In genomic region chr19:44499962-44500949, GRCh38 we compare ENCODE assay signal across 1 cellular context.
TF ChIP-seq lines count a peak whose summit lies in the region.

ZNF180 (minus strand) TSS chr19:44500522; CDS start chr19:44497334, 3,188 bp downstream.

TF ChIP-seq in HepG2, 621 proteins besides CTCF, POLR2A, EP300 and RAD21 (continued from another document and continues in another):
- TF ChIP-seq SNAPC4 (CRISPR knock-in tag; IDR thresholded peaks at IDR 0.05) = peak; percentile 76
- peak; percentile 89 for TF ChIP-seq ZNF407 (CRISPR knock-in tag; IDR thresholded peaks at IDR 0.05; ENCODE audit: not compliant biosample characterization)
- TF ChIP-seq ATF7 (IDR thresholded peaks at IDR 0.05) = no peak
- no peak for TF ChIP-seq ATF7 (CRISPR knock-in tag; IDR thresholded peaks at IDR 0.05)
- no peak for TF ChIP-seq PRDM15 (CRISPR knock-in tag; IDR thresholded peaks at IDR 0.05)
- peak; percentile 92 for TF ChIP-seq KMT2B (CRISPR knock-in tag; IDR thresholded peaks at IDR 0.05)
- TF ChIP-seq ZNF7 (CRISPR knock-in tag; IDR thresholded peaks at IDR 0.05) = no peak
- no peak for TF ChIP-seq CENPBD1 (CRISPR knock-in tag; IDR thresholded peaks at IDR 0.05; ENCODE audit: borderline replicate concordance, low read depth)
- TF ChIP-seq MIER3 (CRISPR knock-in tag; IDR thresholded peaks at IDR 0.05; ENCODE audit: borderline replicate concordance) = peak; percentile 73; the same call in 1 of the 2 replicates
- TF ChIP-seq BRD4 (CRISPR knock-in tag; IDR thresholded peaks at IDR 0.05) = peak; percentile 82
- TF ChIP-seq ZNF317 (CRISPR knock-in tag; IDR thresholded peaks at IDR 0.05) = peak; percentile 92
- peak; percentile 96 for TF ChIP-seq CREM (IDR thresholded peaks at IDR 0.05)
- TF ChIP-seq CREM (CRISPR knock-in tag; IDR thresholded peaks at IDR 0.05) = peak; percentile 74; the same call in 1 of the 2 replicates
- TF ChIP-seq SKI (IDR thresholded peaks at IDR 0.05; ENCODE audit: partially characterized antibody) = peak; percentile 12
- TF ChIP-seq ZNF530 (CRISPR knock-in tag; IDR thresholded peaks at IDR 0.05; ENCODE audit: low read depth) = no peak
- TF ChIP-seq CERS6 (CRISPR knock-in tag; IDR thresholded peaks at IDR 0.05) = 0 out of 2 replicates have a peak, but pooled peaks have one; percentile 80
- no peak for TF ChIP-seq ZKSCAN8 (CRISPR knock-in tag; IDR thresholded peaks at IDR 0.05; ENCODE audit: borderline replicate concordance)
- TF ChIP-seq SP1 (IDR thresholded peaks at IDR 0.05) = no peak
- peak; percentile 64; the same call in 1 of the 2 replicates for TF ChIP-seq SP1 (CRISPR knock-in tag; IDR thresholded peaks at IDR 0.05)
- no peak for TF ChIP-seq ZNF816 (CRISPR knock-in tag; IDR thresholded peaks at IDR 0.05; ENCODE audit: borderline replicate concordance)
- no peak for TF ChIP-seq ZNF597 (CRISPR knock-in tag; IDR thresholded peaks at IDR 0.05)
- peak; percentile 63 for TF ChIP-seq ZNF501 (CRISPR knock-in tag; IDR thresholded peaks at IDR 0.05)
- peak; percentile 91 for TF ChIP-seq ZNF776 (CRISPR knock-in tag; IDR thresholded peaks at IDR 0.05)
- no peak for TF ChIP-seq ZNF253 (CRISPR knock-in tag; IDR thresholded peaks at IDR 0.05; ENCODE audit: borderline replicate concordance)
- TF ChIP-seq ZNF724P (CRISPR knock-in tag; IDR thresholded peaks at IDR 0.05; ENCODE audit: borderline replicate concordance) = 0 out of 2 replicates have a peak, but pooled peaks have one; percentile 58
- TF ChIP-seq NR2F2 (IDR thresholded peaks at IDR 0.05; ENCODE audit: borderline replicate concordance, low read depth) = no peak; the same call in 1 of the 2 replicates
- peak; percentile 96 for TF ChIP-seq ZNF784 (CRISPR knock-in tag; IDR thresholded peaks at IDR 0.05; ENCODE audit: borderline replicate concordance)
- no peak for TF ChIP-seq ZNF34 (CRISPR knock-in tag; IDR thresholded peaks at IDR 0.05; ENCODE audit: borderline replicate concordance)
- peak; percentile 33; the same call in 1 of the 2 replicates for TF ChIP-seq PPARG (CRISPR knock-in tag; conservative IDR thresholded peaks at IDR 0.05)
- TF ChIP-seq MXI1 (IDR thresholded peaks at IDR 0.05; ENCODE audit: borderline replicate concordance, low read depth, low read length) = no peak
- TF ChIP-seq SRSF4 (IDR thresholded peaks at IDR 0.05; ENCODE audit: low read depth, low read length, poor library complexity, severe bottlenecking) = no peak
- TF ChIP-seq ZNF337 (CRISPR knock-in tag; IDR thresholded peaks at IDR 0.05; ENCODE audit: borderline replicate concordance, low read depth) = no peak
- TF ChIP-seq PREB (CRISPR knock-in tag; IDR thresholded peaks at IDR 0.05) = 0 out of 2 replicates have a peak, but pooled peaks have one; percentile 7
- TF ChIP-seq PAWR (CRISPR knock-in tag; IDR thresholded peaks at IDR 0.05; ENCODE audit: borderline replicate concordance) = no peak
- peak; percentile 76; the same call in 1 of the 2 replicates for TF ChIP-seq ZZZ3 (CRISPR knock-in tag; IDR thresholded peaks at IDR 0.05; ENCODE audit: borderline replicate concordance)
- TF ChIP-seq YY1 (IDR thresholded peaks at IDR 0.05; ENCODE audit: insufficient read depth, insufficient replicate concordance, low read depth, low read length) = peak; percentile 92
- peak; percentile 80; the same call in 1 of the 2 replicates for TF ChIP-seq ZNF180 (CRISPR knock-in tag; IDR thresholded peaks at IDR 0.05; ENCODE audit: borderline replicate concordance, low read depth)
- TF ChIP-seq KLF11 (CRISPR knock-in tag; IDR thresholded peaks at IDR 0.05) = peak; percentile 87
